In the genomic region with DNA sequence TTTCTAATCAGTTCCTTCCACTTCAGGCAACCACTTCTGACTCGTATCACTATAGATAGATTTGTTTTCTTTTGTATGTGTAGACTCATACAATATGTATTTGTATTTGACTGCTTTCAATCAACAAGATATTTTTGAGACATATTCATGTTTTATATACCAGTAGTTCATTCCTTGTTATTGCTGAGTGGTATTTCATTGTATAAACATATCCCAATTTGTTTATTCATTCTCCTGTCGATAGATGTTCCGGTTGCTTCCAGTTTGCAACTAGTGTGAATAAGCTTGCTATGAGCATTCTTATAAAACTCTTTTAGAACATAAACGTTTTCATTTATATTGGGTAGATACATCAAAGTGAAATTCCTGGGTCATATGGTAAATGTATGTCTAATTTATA, we compare ENCODE assay signal across 1 cellular context.
TF ChIP-seq lines count a peak whose summit lies in the region.

No MANE protein-coding gene starts in this region.

TF ChIP-seq in IMR-90, 13 proteins besides CTCF, POLR2A, EP300 and RAD21 (continued from another document):
- no peak for TF ChIP-seq FOS (IDR thresholded peaks at IDR 0.05; ENCODE audit: low read depth, low read length)
- no peak for TF ChIP-seq CHD1 (IDR thresholded peaks at IDR 0.05; ENCODE audit: low read depth, low read length)
- no peak for TF ChIP-seq BHLHE40 (IDR thresholded peaks at IDR 0.05; ENCODE audit: low read depth, low read length)
- TF ChIP-seq, protein P1, sequence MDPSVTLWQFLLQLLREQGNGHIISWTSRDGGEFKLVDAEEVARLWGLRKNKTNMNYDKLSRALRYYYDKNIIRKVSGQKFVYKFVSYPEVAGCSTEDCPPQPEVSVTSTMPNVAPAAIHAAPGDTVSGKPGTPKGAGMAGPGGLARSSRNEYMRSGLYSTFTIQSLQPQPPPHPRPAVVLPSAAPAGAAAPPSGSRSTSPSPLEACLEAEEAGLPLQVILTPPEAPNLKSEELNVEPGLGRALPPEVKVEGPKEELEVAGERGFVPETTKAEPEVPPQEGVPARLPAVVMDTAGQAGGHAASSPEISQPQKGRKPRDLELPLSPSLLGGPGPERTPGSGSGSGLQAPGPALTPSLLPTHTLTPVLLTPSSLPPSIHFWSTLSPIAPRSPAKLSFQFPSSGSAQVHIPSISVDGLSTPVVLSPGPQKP (IDR thresholded peaks at IDR 0.05; ENCODE audit: borderline replicate concordance, low read depth, low read length) = no peak
- no peak for TF ChIP-seq MXI1 (IDR thresholded peaks at IDR 0.05; ENCODE audit: borderline replicate concordance, low read depth, low read length)
- no peak for TF ChIP-seq NFE2L2 (IDR thresholded peaks at IDR 0.05; ENCODE audit: low read depth, low read length)
